8 cellular contexts compared by ENCODE assay signal in genomic region chr7:150420987-150421674, GRCh38. TPM values are rescaled to one million over a fixed set of nuclear protein-coding genes. Genes with fewer than 3 reads are reported as not detected.
DNase-seq lines count a peak whose midpoint lies in the region; ATAC-seq, FAIRE-seq and TF ChIP-seq lines count a peak whose summit lies in the region.

No MANE protein-coding gene starts in this region.

- peak; percentile 91 for ATAC-seq in GM19328 (IDR thresholded peaks at IDR 0.05; ENCODE audit: unreplicated experiment)
- peak; percentile 97 for ATAC-seq in HG03432 (IDR thresholded peaks at IDR 0.05; ENCODE audit: unreplicated experiment)
- peak; percentile 99 for ATAC-seq in HepG2

- peak; percentile 79 for FAIRE-seq in HepG2 (lab: Jason Lieb, UNC)

- CTCF ChIA-PET in HepG2 (lab: Yijun Ruan, JAX; ENCODE audit: low intra/inter-chr PET ratio, low total read pairs): interaction anchor here (0.7 to 2.2 kb wide), 4 partner anchors 31 to 135 kb away, joined by 3 to 12 read pairs (median 8); no protein-coding TSS in a partner anchor

- in situ Hi-C loops in HepG2 (cut with HindIII; ENCODE audit: extremely low pct_ligation_motif_present, low pct_unique_long_range_greater_than_20kb): no loop called here

- peak overlapping the region; percentile 76 for H3K4me2 ChIP-seq in HepG2 (ENCODE audit: low read depth, low read length)

- peak overlapping the region; percentile 18 to 31 (median 30); a peak in 3 of 6 replicates for H3K4me3 ChIP-seq in HepG2 (replicated peaks in 1 of 3; ENCODE audit: insufficient read depth in 1 of 3, low read depth in 2 of 3, low read length in 3 of 3)

- BruUV-seq in HepG2 (replicated peaks; lab: Mats Ljungman, UMichigan): no TSS peak

- peak; percentile 85 for TF ChIP-seq RAD21 in HepG2 (CRISPR knock-in tag; IDR thresholded peaks at IDR 0.05)

- no peak for TF ChIP-seq EP300 in HepG2 (IDR thresholded peaks at IDR 0.05; ENCODE audit: low read depth in 2 of 2, low read length in 2 of 2)
- no peak for TF ChIP-seq EP300 in HepG2 (CRISPR knock-in tag; IDR thresholded peaks at IDR 0.05; ENCODE audit: borderline replicate concordance)

- TF ChIP-seq CTCF in HepG2 (CRISPR knock-in tag; IDR thresholded peaks at IDR 0.05): peak; percentile 91

- POLR2A ChIA-PET in HepG2 (lab: Yijun Ruan, JAX): no interaction called here

- no peaks in the 10 kb centered on the region for H3K36me3 ChIP-seq in HepG2 (replicated peaks in 1 of 2; ENCODE audit: control insufficient read depth in 1 of 2, insufficient read depth in 2 of 2, low read length in 2 of 2)

- peaks cover 0 to 5% of the 10 kb centered on the region in 2 experiments; a peak in 1 of 5 replicates for H3K27me3 ChIP-seq in HepG2 (ENCODE audit: control insufficient read depth in 1 of 2, insufficient read depth in 2 of 2, low read length in 2 of 2)

- no peak for TF ChIP-seq POLR2A in HepG2 (IDR thresholded peaks at IDR 0.05; ENCODE audit: insufficient read depth in 1 of 2, low read depth in 2 of 2, low read length in 2 of 2)

- no peaks in the 10 kb centered on the region for H3K9me3 ChIP-seq in HepG2 (ENCODE audit: low read length)

- no peaks in the 10 kb centered on the region for H3K79me2 ChIP-seq in HepG2 (ENCODE audit: insufficient read depth, low read length)

- intact Hi-C loops in HepG2 (cut with micrococcal nuclease; ENCODE audit: unreplicated experiment): loop anchor here (1.0 to 2.0 kb wide), 4 partner anchors 14 to 134 kb away; no protein-coding TSS in a partner anchor

- H3K9ac ChIP-seq in HepG2 (ENCODE audit: insufficient read depth, low read depth, low read length): 0 out of 2 replicates have a peak overlapping the region, but pooled peaks have one; percentile 16

- H2AFZ ChIP-seq in HepG2 (ENCODE audit: low read length): no peak overlapping the region

- DNase-seq in C1 segment of cervical spinal cord (lab: John Stamatoyannopoulos, UW) (peak in 11 of 14 donors; percentile 37 to 78 (median 63)), NCI-H460 (ENCODE audit: extremely low read depth, low read depth) (peak; percentile 76), HepG2 (ENCODE audit: low spot score) (peak; percentile 70)
- peak; percentile 89 for DNase-seq in activated CD4-positive, CD25-positive, alpha-beta regulatory T cell treated with anti-CD3 and anti-CD28 coated beads, Interleukin-2, amount 50 U/mL, for 72 hours
- DNase-seq in central memory CD4-positive, alpha-beta T cell: peak; percentile 75
- DNase-seq in stimulated activated CD4-positive, alpha-beta T cell treated with anti-CD3 and anti-CD28 coated beads, Interleukin-4, amount 100 ng/mL, for 48 hours (ENCODE audit: low read depth in 2 of 2): peak; percentile 81 to 84

- H3K27ac ChIP-seq in HepG2 (ENCODE audit: extremely low read length, insufficient read depth, low read length): no peak overlapping the region

- peaks cover 16% of the 10 kb centered on the region for H3K4me1 ChIP-seq in HepG2 (ENCODE audit: insufficient read depth, low read length)

- WGBS in HepG2 (ENCODE audit: low lambda C conversion rate): 7% methylated on average over 24 of the region's 27 CpGs

- 0 out of 2 replicates have a peak, but pooled peaks cover 2% of the 10 kb centered on the region for H4K20me1 ChIP-seq in HepG2 (ENCODE audit: insufficient read depth, low read length)

TF ChIP-seq in HepG2, 621 proteins besides CTCF, POLR2A, EP300 and RAD21 (continues in another document):
- TF ChIP-seq SALL2 (CRISPR knock-in tag; IDR thresholded peaks at IDR 0.05): no peak
- TF ChIP-seq MXI1 (IDR thresholded peaks at IDR 0.05; ENCODE audit: borderline replicate concordance, low read depth, low read length): no peak
- no peak for TF ChIP-seq ZNF83 (CRISPR knock-in tag; IDR thresholded peaks at IDR 0.05; ENCODE audit: borderline replicate concordance)
- no peak for TF ChIP-seq FOXK1 (CRISPR knock-in tag; IDR thresholded peaks at IDR 0.05; ENCODE audit: borderline replicate concordance, low read depth)
- no peak for TF ChIP-seq ZNF543 (CRISPR knock-in tag; IDR thresholded peaks at IDR 0.05)
- TF ChIP-seq MBNL3 (CRISPR knock-in tag; conservative IDR thresholded peaks at IDR 0.05): no peak

RNA-seq across cellular contexts. Expression of gene GIMAP8, which starts 29.3 kb away (rescaled TPM):
- not detected in 2 replicates for total RNA-seq in NCI-H460 (2014; rRNA removed; shearing (Covaris generic))
- not detected in 2 replicates for polyA plus RNA-seq in NCI-H460 (2014; cell fraction: nucleus; rRNA removed)
- total RNA-seq in HepG2 (2016; rRNA removed; fragmentation: Illumina TruSeq; extraction: Trizol): not detected in 2 replicates
- not detected in 2 replicates for total RNA-seq in HepG2 (2016; cell fraction: cytosol; rRNA removed; fragmentation: Illumina TruSeq; extraction: Trizol; ENCODE audit: low read depth)
- total RNA-seq in HepG2 (2016; cell fraction: insoluble cytoplasmic fraction; rRNA removed; fragmentation: Illumina TruSeq; extraction: Trizol): not detected in 2 replicates
- total RNA-seq in HepG2 (2016; cell fraction: membrane; rRNA removed; fragmentation: Illumina TruSeq; extraction: Trizol): not detected in 2 replicates
- total RNA-seq in HepG2 (2016; cell fraction: nucleus; rRNA removed; fragmentation: Illumina TruSeq; extraction: Trizol): not detected in 2 replicates
- not detected in 2 replicates for polyA plus RNA-seq in HepG2 (2011; rRNA removed)
- not detected in 2 replicates for polyA plus RNA-seq in HepG2 (2011; cell fraction: cytosol; rRNA removed)
- not detected in 2 replicates for polyA plus RNA-seq in HepG2 (2011; cell fraction: nucleus; rRNA removed)
- not detected in 2 replicates for polyA plus RNA-seq in HepG2 (2012)
- not detected in 2 replicates for polyA plus RNA-seq in HepG2 (2016; cell fraction: cytosol; fragmentation: Illumina TruSeq; extraction: Trizol; ENCODE audit: low read depth)
- not detected in 2 replicates for polyA plus RNA-seq in HepG2 (2016; cell fraction: insoluble cytoplasmic fraction; fragmentation: Illumina TruSeq; extraction: Trizol; ENCODE audit: low read depth)
- polyA plus RNA-seq in HepG2 (2016; cell fraction: membrane; fragmentation: Illumina TruSeq; extraction: Trizol; ENCODE audit: low read depth): not detected in 2 replicates
- polyA plus RNA-seq in HepG2 (2016; cell fraction: nucleus; fragmentation: Illumina TruSeq; extraction: Trizol; ENCODE audit: insufficient read depth, low read depth): not detected in 2 replicates
- polyA minus RNA-seq in HepG2 (2011; rRNA and poly(A)+ RNA removed; ENCODE audit: low replicate concordance): not detected in 2 replicates
- polyA minus RNA-seq in HepG2 (2011; cell fraction: cytosol; rRNA and poly(A)+ RNA removed): not detected in 2 replicates
- polyA minus RNA-seq in HepG2 (2011; cell fraction: nucleus; rRNA and poly(A)+ RNA removed): not detected in 2 replicates

RNA-seq across cellular contexts. Expression of gene ZNF775, which starts 42.0 kb away (rescaled TPM):
- total RNA-seq in NCI-H460 (2014; rRNA removed; shearing (Covaris generic)): 3.8 and 4.4 TPM in 2 replicates
- 8.3 and 15.5 TPM in 2 replicates for polyA plus RNA-seq in NCI-H460 (2014; cell fraction: nucleus; rRNA removed)
- total RNA-seq in HepG2 (2016; rRNA removed; fragmentation: Illumina TruSeq; extraction: Trizol): 3.1 and 4.5 TPM in 2 replicates
- total RNA-seq in HepG2 (2016; cell fraction: cytosol; rRNA removed; fragmentation: Illumina TruSeq; extraction: Trizol; ENCODE audit: low read depth): 0.71 TPM in 2 replicates
- total RNA-seq in HepG2 (2016; cell fraction: insoluble cytoplasmic fraction; rRNA removed; fragmentation: Illumina TruSeq; extraction: Trizol): 3.6 and 3.8 TPM in 2 replicates
- 1.9 and 2.5 TPM in 2 replicates for total RNA-seq in HepG2 (2016; cell fraction: membrane; rRNA removed; fragmentation: Illumina TruSeq; extraction: Trizol)
- total RNA-seq in HepG2 (2016; cell fraction: nucleus; rRNA removed; fragmentation: Illumina TruSeq; extraction: Trizol): 1.8 and 3.2 TPM in 2 replicates
- polyA plus RNA-seq in HepG2 (2011; rRNA removed): 3.2 and 3.8 TPM in 2 replicates
- 2.6 and 4.5 TPM in 2 replicates for polyA plus RNA-seq in HepG2 (2011; cell fraction: cytosol; rRNA removed)
- polyA plus RNA-seq in HepG2 (2011; cell fraction: nucleus; rRNA removed): 5.8 and 5.9 TPM in 2 replicates
- polyA plus RNA-seq in HepG2 (2012): 2.1 and 3.1 TPM in 2 replicates
- polyA plus RNA-seq in HepG2 (2016; cell fraction: cytosol; fragmentation: Illumina TruSeq; extraction: Trizol; ENCODE audit: low read depth): 0.67 and 0.68 TPM in 2 replicates
- polyA plus RNA-seq in HepG2 (2016; cell fraction: insoluble cytoplasmic fraction; fragmentation: Illumina TruSeq; extraction: Trizol; ENCODE audit: low read depth): 3.7 and 4.2 TPM in 2 replicates
- 1.2 and 1.8 TPM in 2 replicates for polyA plus RNA-seq in HepG2 (2016; cell fraction: membrane; fragmentation: Illumina TruSeq; extraction: Trizol; ENCODE audit: low read depth)
- 5.2 and 9.1 TPM in 2 replicates for polyA plus RNA-seq in HepG2 (2016; cell fraction: nucleus; fragmentation: Illumina TruSeq; extraction: Trizol; ENCODE audit: insufficient read depth, low read depth)
- polyA minus RNA-seq in HepG2 (2011; rRNA and poly(A)+ RNA removed; ENCODE audit: low replicate concordance): 0.37 and 3.7 TPM in 2 replicates
- 2.5 and 3.9 TPM in 2 replicates for polyA minus RNA-seq in HepG2 (2011; cell fraction: cytosol; rRNA and poly(A)+ RNA removed)
- 1.8 and 2.4 TPM in 2 replicates for polyA minus RNA-seq in HepG2 (2011; cell fraction: nucleus; rRNA and poly(A)+ RNA removed)

RNA-seq across cellular contexts. Expression of gene REPIN1, which starts 52.5 kb away (rescaled TPM):
- 104 and 111 TPM in 2 replicates for total RNA-seq in NCI-H460 (2014; rRNA removed; shearing (Covaris generic))
- polyA plus RNA-seq in NCI-H460 (2014; cell fraction: nucleus; rRNA removed): 256 and 281 TPM in 2 replicates
- 86.4 and 108 TPM in 2 replicates for total RNA-seq in HepG2 (2016; rRNA removed; fragmentation: Illumina TruSeq; extraction: Trizol)
- total RNA-seq in HepG2 (2016; cell fraction: cytosol; rRNA removed; fragmentation: Illumina TruSeq; extraction: Trizol; ENCODE audit: low read depth): 34.3 and 36.1 TPM in 2 replicates
- total RNA-seq in HepG2 (2016; cell fraction: insoluble cytoplasmic fraction; rRNA removed; fragmentation: Illumina TruSeq; extraction: Trizol): 77.5 and 106 TPM in 2 replicates
- 112 and 119 TPM in 2 replicates for total RNA-seq in HepG2 (2016; cell fraction: membrane; rRNA removed; fragmentation: Illumina TruSeq; extraction: Trizol)
- 81.1 and 91.5 TPM in 2 replicates for total RNA-seq in HepG2 (2016; cell fraction: nucleus; rRNA removed; fragmentation: Illumina TruSeq; extraction: Trizol)
- 69.9 and 87.9 TPM in 2 replicates for polyA plus RNA-seq in HepG2 (2011; rRNA removed)
- 58.9 and 82.1 TPM in 2 replicates for polyA plus RNA-seq in HepG2 (2011; cell fraction: cytosol; rRNA removed)
- polyA plus RNA-seq in HepG2 (2011; cell fraction: nucleus; rRNA removed): 189 and 195 TPM in 2 replicates
- polyA plus RNA-seq in HepG2 (2012): 52.5 and 64.7 TPM in 2 replicates
- 22.0 and 24.7 TPM in 2 replicates for polyA plus RNA-seq in HepG2 (2016; cell fraction: cytosol; fragmentation: Illumina TruSeq; extraction: Trizol; ENCODE audit: low read depth)
- 82.2 and 105 TPM in 2 replicates for polyA plus RNA-seq in HepG2 (2016; cell fraction: insoluble cytoplasmic fraction; fragmentation: Illumina TruSeq; extraction: Trizol; ENCODE audit: low read depth)
- polyA plus RNA-seq in HepG2 (2016; cell fraction: membrane; fragmentation: Illumina TruSeq; extraction: Trizol; ENCODE audit: low read depth): 77.8 and 77.9 TPM in 2 replicates
- 138 and 155 TPM in 2 replicates for polyA plus RNA-seq in HepG2 (2016; cell fraction: nucleus; fragmentation: Illumina TruSeq; extraction: Trizol; ENCODE audit: insufficient read depth, low read depth)
- polyA minus RNA-seq in HepG2 (2011; rRNA and poly(A)+ RNA removed; ENCODE audit: low replicate concordance): 81.7 and 98.0 TPM in 2 replicates
- 35.3 and 35.6 TPM in 2 replicates for polyA minus RNA-seq in HepG2 (2011; cell fraction: cytosol; rRNA and poly(A)+ RNA removed)
- 50.5 and 54.6 TPM in 2 replicates for polyA minus RNA-seq in HepG2 (2011; cell fraction: nucleus; rRNA and poly(A)+ RNA removed)
